Comparison of ENCODE assay signal across 8 cellular contexts in genomic region chr1:45584351-45585109, GRCh38. TPM values are rescaled to one million over a fixed set of nuclear protein-coding genes. Genes with fewer than 3 reads are reported as not detected.
A peak's percentile ranks its signal among the peaks of the same experiment; 100 is the strongest.
DNase-seq lines count a peak whose midpoint lies in the region; ATAC-seq and TF ChIP-seq lines count a peak whose summit lies in the region.

No MANE protein-coding gene starts in this region.

- H3K4me2 ChIP-seq in OCI-LY3 (ENCODE audit: low read length) = peak overlapping the region; percentile 96

- no peak for TF ChIP-seq CTCF in OCI-LY3 (IDR thresholded peaks at IDR 0.05; ENCODE audit: low read depth, low read length)
- no peak for TF ChIP-seq CTCF in mucosa of descending colon (IDR thresholded peaks at IDR 0.05)

- no peaks in the 10 kb centered on the region for H3K9me3 ChIP-seq in CD4-positive, CD25-positive, alpha-beta regulatory T cell (ENCODE audit: control insufficient read depth in 2 of 2, low read length in 2 of 2)
- H3K9me3 ChIP-seq in OCI-LY3 (ENCODE audit: insufficient read depth, low read length) (no peaks in the 10 kb centered on the region), mucosa of descending colon (no peaks in the 10 kb centered on the region)

- H3K27ac ChIP-seq in CD4-positive, CD25-positive, alpha-beta regulatory T cell (ENCODE audit: insufficient read depth, low read length, poor library complexity, severe bottlenecking) = peak overlapping the region; percentile 91
- H3K27ac ChIP-seq in OCI-LY3 (ENCODE audit: low read length) (peak overlapping the region; percentile 77), epithelial cell of prostate (peak overlapping the region; percentile 69)

- peak; percentile 81 to 92 (median 85) for DNase-seq in CD4-positive, CD25-positive, alpha-beta regulatory T cell
- peak; percentile 80 for DNase-seq in activated T-cell treated with anti-CD3 and anti-CD28 coated beads for 24 hours (ENCODE audit: low read depth)
- DNase-seq in epithelial cell of prostate (ENCODE audit: low read depth, low spot score) = no peak
- DNase-seq in mucosa of descending colon = peak; percentile 92 to 93 (median 92)
- peak; percentile 83 to 85 for DNase-seq in stimulated activated CD8-positive, alpha-beta memory T cell treated with anti-CD3 and anti-CD28 coated beads, Interleukin-2, amount 100 ng/mL, for 48 hours (ENCODE audit: low read depth in 2 of 2)

- no peak overlapping the region for H2AFZ ChIP-seq in OCI-LY3 (ENCODE audit: low read depth, low read length)

- H3K36me3 Mint-ChIP-seq in CD4-positive, CD25-positive, alpha-beta regulatory T cell = no peaks in the 10 kb centered on the region
- H3K36me3 Mint-ChIP-seq in IgD-negative memory B cell = peaks cover 3% of the 10 kb centered on the region

- H3K4me1 ChIP-seq in CD4-positive, CD25-positive, alpha-beta regulatory T cell (ENCODE audit: control insufficient read depth, insufficient read depth, low read length, poor library complexity, severe bottlenecking) = peaks cover 27% of the 10 kb centered on the region
- H3K4me1 ChIP-seq in OCI-LY3 (ENCODE audit: low read length) = peaks cover 27% of the 10 kb centered on the region
- H3K4me1 ChIP-seq in mucosa of descending colon (ENCODE audit: low read depth) = peaks cover 19% of the 10 kb centered on the region

- H3K4me3 Mint-ChIP-seq in CD4-positive, CD25-positive, alpha-beta regulatory T cell = peak overlapping the region; percentile 97 to 100 (median 98)
- H3K4me3 Mint-ChIP-seq in IgD-negative memory B cell = peak overlapping the region; percentile 97 to 100 (median 99)

- H3K36me3 ChIP-seq in CD4-positive, CD25-positive, alpha-beta regulatory T cell (ENCODE audit: control insufficient read depth, insufficient read depth, low read length) = no peaks in the 10 kb centered on the region
- peaks cover 14% of the 10 kb centered on the region for H3K36me3 ChIP-seq in OCI-LY3 (replicated peaks; ENCODE audit: low read depth, low read length)
- no peaks in the 10 kb centered on the region for H3K36me3 ChIP-seq in mucosa of descending colon (ENCODE audit: low read depth)

- H3K27me3 Mint-ChIP-seq in CD4-positive, CD25-positive, alpha-beta regulatory T cell = peaks cover 9% of the 10 kb centered on the region
- no peaks in the 10 kb centered on the region for H3K27me3 Mint-ChIP-seq in IgD-negative memory B cell

- H3K9ac ChIP-seq in OCI-LY3 (ENCODE audit: low read length) = peak overlapping the region; percentile 92

- intact Hi-C loops in mucosa of descending colon (cut with DNase I, micrococcal nuclease) = no loop called here

- H4K20me1 ChIP-seq in OCI-LY3 (ENCODE audit: insufficient read depth, low read length) = peaks cover 44% of the 10 kb centered on the region

- peaks cover 6 to 48% (median 32%) of the 10 kb centered on the region in 4 donors for H3K4me1 Mint-ChIP-seq in CD4-positive, CD25-positive, alpha-beta regulatory T cell
- H3K4me1 Mint-ChIP-seq in IgD-negative memory B cell = peaks cover 21 to 43% (median 26%) of the 10 kb centered on the region in 3 donors

- peak; percentile 43 to 47 for ATAC-seq in CD4-positive, CD25-positive, alpha-beta regulatory T cell (ENCODE audit: low read depth in 2 of 2)
- peak; percentile 30 for ATAC-seq in GM21390 (IDR thresholded peaks at IDR 0.05; ENCODE audit: unreplicated experiment)
- ATAC-seq in mucosa of descending colon = peak; percentile 82

- H3K4me3 ChIP-seq in CD4-positive, CD25-positive, alpha-beta regulatory T cell (ENCODE audit: low read depth, low read length) = peak overlapping the region; percentile 94
- H3K4me3 ChIP-seq in OCI-LY3 (ENCODE audit: low read length) = peak overlapping the region; percentile 93
- peak overlapping the region; percentile 83 for H3K4me3 ChIP-seq in mucosa of descending colon

- H3K27ac Mint-ChIP-seq in CD4-positive, CD25-positive, alpha-beta regulatory T cell = peak overlapping the region; percentile 93 to 99 (median 99)
- peak overlapping the region; percentile 94 to 98 (median 97) for H3K27ac Mint-ChIP-seq in IgD-negative memory B cell

- no peaks in the 10 kb centered on the region for H3K27me3 ChIP-seq in CD4-positive, CD25-positive, alpha-beta regulatory T cell (ENCODE audit: control insufficient read depth, insufficient read depth, low read length)
- H3K27me3 ChIP-seq in OCI-LY3 (ENCODE audit: low read depth, low read length) = no peaks in the 10 kb centered on the region

- H3K79me2 ChIP-seq in OCI-LY3 (ENCODE audit: low read length) = peaks cover 56% of the 10 kb centered on the region

- no peaks in the 10 kb centered on the region for H3K9me3 Mint-ChIP-seq in CD4-positive, CD25-positive, alpha-beta regulatory T cell
- no peaks in the 10 kb centered on the region for H3K9me3 Mint-ChIP-seq in IgD-negative memory B cell

RNA-seq across cellular contexts. Expression of gene NASP, which starts 0.7 kb away (rescaled TPM):
- 147 TPM for total RNA-seq in CD4-positive, CD25-positive, alpha-beta regulatory T cell
- polyA plus RNA-seq in CD4-positive, CD25-positive, alpha-beta regulatory T cell = 10 to 100 TPM; 77.8 to 88.3 (median 80.7) TPM
- polyA plus RNA-seq in IgD-negative memory B cell = 116 TPM
- 10 to 100 TPM; 51.5 to 69.1 (median 60.1) TPM for total RNA-seq in mucosa of descending colon

RNA-seq across cellular contexts. Expression of gene AKR1A1, which starts 33.9 kb away (rescaled TPM):
- total RNA-seq in CD4-positive, CD25-positive, alpha-beta regulatory T cell = 53.1 TPM
- 100 to 1,000 TPM in 2 of 4 donors, 10 to 100 TPM in 2; 78.7 to 117 (median 97.0) TPM for polyA plus RNA-seq in CD4-positive, CD25-positive, alpha-beta regulatory T cell
- 117 TPM for polyA plus RNA-seq in IgD-negative memory B cell
- total RNA-seq in mucosa of descending colon = 100 to 1,000 TPM; 118 to 206 (median 190) TPM

RNA-seq across cellular contexts. Expression of gene CCDC17, which starts 39.3 kb away (rescaled TPM):
- 6.1 TPM for total RNA-seq in CD4-positive, CD25-positive, alpha-beta regulatory T cell
- under 1 TPM in 2 of 4 donors, not detected in 2; 0.23 to 0.25 TPM for polyA plus RNA-seq in CD4-positive, CD25-positive, alpha-beta regulatory T cell
- polyA plus RNA-seq in IgD-negative memory B cell = 0.60 TPM
- 1 to 10 TPM; 4.1 to 6.8 (median 6.0) TPM for total RNA-seq in mucosa of descending colon

Comparison
In these comparisons a context has a peak if more than half of its experiments do, and no peak if none do; other contexts are left out.
1. ATAC-seq: peak in every context shown above with its lines; median percentile 82 in mucosa of descending colon; 45 in CD4-positive, CD25-positive, alpha-beta regulatory T cell; 30 in GM21390.